12 cellular contexts compared by ENCODE assay signal in genomic region chr5:150509992-150510391, GRCh38. TPM values are rescaled to one million over a fixed set of nuclear protein-coding genes. Genes with fewer than 3 reads are reported as not detected.
DNase-seq lines count a peak whose midpoint lies in the region; ATAC-seq and TF ChIP-seq lines count a peak whose summit lies in the region.
"Had no signal": no experiment of that assay in that cellular context is flagged by ENCODE, and none has a peak within 500 bp of the region (broad histone marks: within the 10 kb centered on the region; RNA-seq: fewer than 3 reads in every experiment).

No MANE protein-coding gene starts in this region.

- H3K9me3 ChIP-seq in cardiac muscle cell (ENCODE audit: low read depth) (no peaks in the 10 kb centered on the region), osteoblast (ENCODE audit: low read depth, low read length) (no peaks in the 10 kb centered on the region), upper lobe of left lung (no peaks in the 10 kb centered on the region)

- H3K27me3 ChIP-seq in cardiac muscle cell, result no peaks in the 10 kb centered on the region
- H3K27me3 ChIP-seq in osteoblast (ENCODE audit: insufficient read depth, low read length), result no peaks in the 10 kb centered on the region
- no peaks in the 10 kb centered on the region for H3K27me3 ChIP-seq in upper lobe of left lung

- H3K27ac Mint-ChIP-seq in glutamatergic neuron (ENCODE audit: unreplicated experiment), result peak overlapping the region; percentile 10
- H3K27ac Mint-ChIP-seq: activated naive CD8-positive, alpha-beta T cell had no signal

- H3K9me3 Mint-ChIP-seq in glutamatergic neuron (ENCODE audit: unreplicated experiment), result peaks cover 11% of the 10 kb centered on the region

- peak overlapping the region; percentile 83 for H3K27ac ChIP-seq in cardiac muscle cell
- peak overlapping the region; percentile 98 for H3K27ac ChIP-seq in osteoblast (ENCODE audit: low read depth, low read length)
- H3K27ac ChIP-seq in upper lobe of left lung, result peak overlapping the region; percentile 50 to 91 (median 84)

- DNase-seq in cardiac muscle cell (ENCODE audit: low read depth in 1 of 2, low spot score in 1 of 2), result no peak
- DNase-seq in left ventricle myocardium superior, result no peak
- DNase-seq in glutamatergic neuron, result no peak
- peak; percentile 62 for DNase-seq in osteoblast (ENCODE audit: insufficient read length, low spot score, missing footprints)
- DNase-seq in upper lobe of left lung, result no peak
- no peak for DNase-seq in NCI-H510A (lab: John Stamatoyannopoulos, UW)
- DNase-seq: NCI-H1436, NCI-H69, RPMI8226 had no signal

- peaks cover 2% of the 10 kb centered on the region for H3K27me3 Mint-ChIP-seq in glutamatergic neuron (ENCODE audit: unreplicated experiment)
- H3K27me3 Mint-ChIP-seq: activated naive CD8-positive, alpha-beta T cell had no signal

- TF ChIP-seq CTCF in cardiac muscle cell (IDR thresholded peaks at IDR 0.05; ENCODE audit: low read depth, low read length), result no peak
- TF ChIP-seq CTCF in glutamatergic neuron (IDR thresholded peaks at IDR 0.05; ENCODE audit: partially characterized antibody, unreplicated experiment), result no peak
- TF ChIP-seq CTCF in osteoblast (IDR thresholded peaks at IDR 0.05; ENCODE audit: extremely low read depth, low read depth, low read length), result no peak
- no peak for TF ChIP-seq CTCF in upper lobe of left lung (IDR thresholded peaks at IDR 0.05)

- no peak for TF ChIP-seq POLR2A in upper lobe of left lung (IDR thresholded peaks at IDR 0.05)

- no peak overlapping the region for H3K4me3 ChIP-seq in cardiac muscle cell
- no peak overlapping the region for H3K4me3 ChIP-seq in osteoblast (ENCODE audit: insufficient read depth, low read length)
- H3K4me3 ChIP-seq in upper lobe of left lung, result peak overlapping the region in 2 of 4 donors; percentile 12 to 38

- H3K4me1 Mint-ChIP-seq in glutamatergic neuron (ENCODE audit: low read depth, unreplicated experiment), result peaks cover 53% of the 10 kb centered on the region

- intact Hi-C loops in left ventricle myocardium superior (cut with micrococcal nuclease), result no loop called here

- no peak overlapping the region for H3K4me3 Mint-ChIP-seq in glutamatergic neuron (ENCODE audit: unreplicated experiment)
- H3K4me3 Mint-ChIP-seq: activated naive CD8-positive, alpha-beta T cell had no signal

- no peaks in the 10 kb centered on the region for H3K36me3 Mint-ChIP-seq in glutamatergic neuron (ENCODE audit: unreplicated experiment)
- H3K36me3 Mint-ChIP-seq: activated naive CD8-positive, alpha-beta T cell had no signal

- no peak for ATAC-seq in left ventricle myocardium superior
- ATAC-seq in upper lobe of left lung (ENCODE audit: low FRiP score in 2 of 2), result no peak
- ATAC-seq in GM21526 (IDR thresholded peaks at IDR 0.05; ENCODE audit: low FRiP score, unreplicated experiment), result no peak
- ATAC-seq in HG03521 (IDR thresholded peaks at IDR 0.05; ENCODE audit: unreplicated experiment), result no peak

- H2AFZ ChIP-seq in osteoblast (ENCODE audit: low read length), result no peak overlapping the region

- H4K20me1 ChIP-seq in osteoblast (ENCODE audit: insufficient read depth, low read length), result peaks cover 32% of the 10 kb centered on the region

- peaks cover 48% of the 10 kb centered on the region for H3K4me1 ChIP-seq in cardiac muscle cell (ENCODE audit: low read depth)
- H3K4me1 ChIP-seq in osteoblast (ENCODE audit: insufficient read depth, low read length), result peaks cover 77% of the 10 kb centered on the region
- H3K4me1 ChIP-seq in upper lobe of left lung, result peaks cover 84 to 91% (median 90%) of the 10 kb centered on the region in 4 donors

- no peak for TF ChIP-seq EP300 in upper lobe of left lung (IDR thresholded peaks at IDR 0.05)

- H3K4me2 ChIP-seq in osteoblast (ENCODE audit: insufficient read depth, low read length), result no peak overlapping the region

- no peaks in the 10 kb centered on the region for H3K36me3 ChIP-seq in cardiac muscle cell
- H3K36me3 ChIP-seq in osteoblast (ENCODE audit: insufficient read depth, low read length), result peaks cover 23% of the 10 kb centered on the region
- no peaks in the 10 kb centered on the region for H3K36me3 ChIP-seq in upper lobe of left lung

- H3K79me2 ChIP-seq in osteoblast (ENCODE audit: insufficient read depth, low read length), result peaks cover 99% of the 10 kb centered on the region

- 65 to 78% methylated on average over 4 to 7 of the region's 7 CpGs for WGBS in upper lobe of left lung, 2 donors

RNA-seq across cellular contexts. Expression of gene NDST1, which starts 2.1 kb away (rescaled TPM):
- total RNA-seq in cardiac muscle cell (79.8 and 97.6 TPM in 2 replicates), left ventricle myocardium superior (57.9 TPM), glutamatergic neuron (ENCODE audit: unreplicated experiment) (160 TPM), osteoblast (89.9 and 104 TPM in 2 replicates), upper lobe of left lung (100 to 1,000 TPM in 5 of 6 donors, 10 to 100 TPM in 1; 81.7 to 265 (median 166) TPM)
- 26.6 and 34.9 TPM in 2 replicates for polyA plus RNA-seq in cardiac muscle cell
